ENCODE assay signal across 4 cellular contexts in genomic region chr18:22752014-22752413, GRCh38.
"Had no signal": no experiment of that assay in that cellular context is flagged by ENCODE, and none has a peak within 500 bp of the region (broad histone marks: within the 10 kb centered on the region; RNA-seq: fewer than 3 reads in every experiment).

No MANE protein-coding gene starts in this region.

- H3K4me2 ChIP-seq: GM23338 had no signal

- DNase-seq: H9, HCEC 1CT, IMR-90 had no signal

- ATAC-seq: GM23338 had no signal

- H3K4me3 Mint-ChIP-seq: GM23338, H9 had no signal

- H2AFZ ChIP-seq: GM23338 had no signal

- H3K4me3 ChIP-seq: GM23338 had no signal

- H3K27ac Mint-ChIP-seq: GM23338 had no signal

- H3K4me1 Mint-ChIP-seq: GM23338 had no signal
